7 cellular contexts compared by ENCODE assay signal in genomic region chr1:180231506-180232420, GRCh38. TPM values are rescaled to one million over a fixed set of nuclear protein-coding genes. Genes with fewer than 3 reads are reported as not detected.
DNase-seq lines count a peak whose midpoint lies in the region; ATAC-seq lines count a peak whose summit lies in the region.

No MANE protein-coding gene starts in this region.

- peak; percentile 62 for DNase-seq in Daoy (ENCODE audit: low read depth)
- peak; percentile 61 for DNase-seq in HuH-7 (ENCODE audit: low spot score)
- DNase-seq in SW 1271 (lab: John Stamatoyannopoulos, UW): peak; percentile 28 to 70
- DNase-seq in fibroblast of gingiva (ENCODE audit: low read depth): peak; percentile 26
- peak; percentile 81 for DNase-seq in posterior vena cava (ENCODE audit: low spot score)

- intact Hi-C loops in posterior vena cava (cut with DNase I): no loop called here

- no peak for ATAC-seq in GM21528 (IDR thresholded peaks at IDR 0.05; ENCODE audit: low FRiP score, unreplicated experiment)
- ATAC-seq in HG03159 (IDR thresholded peaks at IDR 0.05; ENCODE audit: unreplicated experiment): no peak

RNA-seq across cellular contexts. Expression of gene LHX4, which starts 1.7 kb away (rescaled TPM):
- 0.17 and 1.4 TPM in 2 replicates for total RNA-seq in Daoy (2014; rRNA removed; shearing (Covaris generic))
- not detected for total RNA-seq in posterior vena cava

Comparison
In these comparisons a context has a peak if more than half of its experiments do, and no peak if none do; other contexts are left out.
1. DNase-seq: peak in every context shown above with its lines; median percentile 81 in posterior vena cava; 62 in Daoy; 61 in HuH-7; 49 in SW 1271; 26 in fibroblast of gingiva.